1 cellular context compared by ENCODE assay signal in the genomic region with DNA sequence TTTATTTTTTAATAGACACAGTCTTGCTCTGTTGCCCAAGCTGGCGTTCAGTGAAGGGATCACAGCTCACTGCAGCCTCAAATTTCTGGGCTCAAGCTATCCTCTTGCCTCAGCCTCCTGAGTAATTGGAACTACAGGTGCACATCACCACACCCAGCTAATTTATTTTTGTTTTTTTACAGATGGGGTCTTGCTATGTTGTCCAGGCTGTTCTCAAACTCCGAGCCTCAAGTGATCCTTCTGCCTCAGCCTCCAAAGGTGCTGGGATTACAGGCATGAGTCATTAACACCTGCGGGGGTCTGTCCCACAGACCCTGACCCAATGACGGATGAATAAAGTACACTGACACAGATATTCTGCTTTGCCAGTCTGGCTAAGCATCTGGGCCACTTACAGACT.
TF ChIP-seq lines count a peak whose summit lies in the region.

No MANE protein-coding gene starts in this region.

TF ChIP-seq in K562, 482 proteins besides CTCF, POLR2A, EP300 and RAD21 (continued from another document):
- TF ChIP-seq ZBTB40 (IDR thresholded peaks at IDR 0.05) (no peak), ZBTB40 (CRISPR knock-in tag; IDR thresholded peaks at IDR 0.05) (no peak)
TF ChIP-seq in K562: peak in this region for 2.
